In genomic region chr10:117542706-117543244, GRCh38 we compare ENCODE assay signal across 10 cellular contexts. TPM values are rescaled to one million over a fixed set of nuclear protein-coding genes. Genes with fewer than 3 reads are reported as not detected.
A peak's percentile ranks its signal among the peaks of the same experiment; 100 is the strongest.
DNase-seq lines count a peak whose midpoint lies in the region; ATAC-seq, FAIRE-seq and TF ChIP-seq lines count a peak whose summit lies in the region.
"Had no signal": no experiment of that assay in that cellular context is flagged by ENCODE, and none has a peak within 500 bp of the region (broad histone marks: within the 10 kb centered on the region; RNA-seq: fewer than 3 reads in every experiment).

Gene EMX2, plus strand, starts transcription at chr10:117542746. Its CDS starts 522 bp downstream, at chr10:117543268.

- H3K9me3 ChIP-seq in HepG2 (ENCODE audit: low read length) (no peaks in the 10 kb centered on the region), right lobe of liver (no peaks in the 10 kb centered on the region), uterus (no peaks in the 10 kb centered on the region), OCI-LY7 (ENCODE audit: low read length) (no peaks in the 10 kb centered on the region)

- TF ChIP-seq CTCF in HepG2 (CRISPR knock-in tag; IDR thresholded peaks at IDR 0.05) (no peak), right lobe of liver (IDR thresholded peaks at IDR 0.05) (no peak), coronary artery (IDR thresholded peaks at IDR 0.05) (no peak), uterus (IDR thresholded peaks at IDR 0.05) (no peak), OCI-LY7 (conservative IDR thresholded peaks at IDR 0.05; ENCODE audit: low read length) (no peak)

- peaks cover 12 to 42% (median 34%) of the 10 kb centered on the region in 4 donors for H3K4me1 Mint-ChIP-seq in naive thymus-derived CD8-positive, alpha-beta T cell

- H3K36me3 ChIP-seq in HepG2 (replicated peaks in 1 of 2; ENCODE audit: control insufficient read depth in 1 of 2, insufficient read depth in 2 of 2, low read length in 2 of 2), result no peaks in the 10 kb centered on the region
- no peaks in the 10 kb centered on the region for H3K36me3 ChIP-seq in right lobe of liver
- H3K36me3 ChIP-seq in uterus, result no peaks in the 10 kb centered on the region
- H3K36me3 ChIP-seq in OCI-LY7 (ENCODE audit: insufficient read depth, low read length), result no peaks in the 10 kb centered on the region

- DNase-seq in HepG2 (ENCODE audit: low spot score) (no peak), right lobe of liver (no peak), coronary artery (ENCODE audit: low spot score) (no peak), uterus (no peak), OCI-LY7 (ENCODE audit: low spot score) (no peak)
- DNase-seq in naive thymus-derived CD8-positive, alpha-beta T cell, result no peak
- no peak for DNase-seq in stimulated activated CD4-positive, alpha-beta T cell treated with anti-CD3 and anti-CD28 coated beads, Interleukin-4, amount 100 ng/mL, for 24 hours
- DNase-seq: activated B cell treated with CpG ODN at 0.5 μM for 24 hours, DMS153 had no signal

- H3K4me1 ChIP-seq in HepG2 (ENCODE audit: insufficient read depth, low read length) (peaks cover 11% of the 10 kb centered on the region), right lobe of liver (peaks cover 0 to 30% (median 13%) of the 10 kb centered on the region in 4 donors), uterus (peaks cover 0 to 3% of the 10 kb centered on the region in 2 donors), OCI-LY7 (ENCODE audit: insufficient read depth, low read length, poor library complexity, severe bottlenecking) (no peaks in the 10 kb centered on the region)

- in situ Hi-C loops in HepG2 (cut with HindIII; ENCODE audit: extremely low pct_ligation_motif_present, low pct_unique_long_range_greater_than_20kb), result loop anchor here (5.0 to 25.0 kb wide), 2 partner anchors 570 to 700 kb away; no protein-coding TSS in a partner anchor

- H3K27me3 ChIP-seq in HepG2 (ENCODE audit: control insufficient read depth in 1 of 2, insufficient read depth in 2 of 2, low read length in 2 of 2) (peaks cover 17 to 87% of the 10 kb centered on the region in 2 experiments), right lobe of liver (peaks cover 31 to 63% of the 10 kb centered on the region in 2 donors), uterus (no peaks in the 10 kb centered on the region)

- intact Hi-C loops in HepG2 (cut with micrococcal nuclease; ENCODE audit: unreplicated experiment), result no loop called here
- intact Hi-C loops in right lobe of liver (cut with DNase I), result no loop called here
- intact Hi-C loops in uterus (cut with DNase I; ENCODE audit: low total_unique reads), result loop anchor here (10.0 kb wide), 2 partner anchors 98 to 702 kb away; no protein-coding TSS in a partner anchor
- intact Hi-C loops in OCI-LY7 (cut with micrococcal nuclease; ENCODE audit: unreplicated experiment), result no loop called here

- CTCF ChIA-PET in HepG2 (lab: Yijun Ruan, JAX; ENCODE audit: low intra/inter-chr PET ratio, low total read pairs) (no interaction called here), OCI-LY7 (lab: Charles Lee; ENCODE audit: unreplicated experiment) (no interaction called here)

- H3K36me3 Mint-ChIP-seq in naive thymus-derived CD8-positive, alpha-beta T cell, result no peaks in the 10 kb centered on the region

- no peak within 1 kb of the TSS for H3K27ac Mint-ChIP-seq in naive thymus-derived CD8-positive, alpha-beta T cell
- H3K27ac Mint-ChIP-seq: activated B cell treated with CpG ODN at 0.5 μM for 24 hours had no signal

- no peak within 1 kb of the TSS for H3K4me2 ChIP-seq in HepG2 (ENCODE audit: low read depth, low read length)
- H3K4me2 ChIP-seq in OCI-LY7 (ENCODE audit: low read length), result no peak within 1 kb of the TSS

- peak within 1 kb of the TSS in 9 of 10 donors; percentile 51 to 75 (median 66) for H3K4me3 Mint-ChIP-seq in naive thymus-derived CD8-positive, alpha-beta T cell
- H3K4me3 Mint-ChIP-seq: activated B cell treated with CpG ODN at 0.5 μM for 24 hours had no signal

- ATAC-seq in HepG2 (no peak), right lobe of liver (no peak), GM18498 (IDR thresholded peaks at IDR 0.05; ENCODE audit: unreplicated experiment) (no peak)
- no peak for ATAC-seq in naive thymus-derived CD8-positive, alpha-beta T cell

- no peaks in the 10 kb centered on the region for H3K9me2 ChIP-seq in OCI-LY7 (ENCODE audit: insufficient read depth, low read length)

- TF ChIP-seq EP300 in HepG2 (IDR thresholded peaks at IDR 0.05; ENCODE audit: low read depth in 2 of 2, low read length in 2 of 2), result no peak
- no peak for TF ChIP-seq EP300 in HepG2 (CRISPR knock-in tag; IDR thresholded peaks at IDR 0.05; ENCODE audit: borderline replicate concordance)

- H2AFZ ChIP-seq in HepG2 (ENCODE audit: low read length) (no peak within 1 kb of the TSS), OCI-LY7 (ENCODE audit: low read length) (no peak within 1 kb of the TSS)

- no peak within 1 kb of the TSS for H3K27ac ChIP-seq in HepG2 (ENCODE audit: extremely low read length, insufficient read depth, low read length)
- H3K27ac ChIP-seq in right lobe of liver, result no peak within 1 kb of the TSS
- H3K27ac ChIP-seq in coronary artery, result peak within 1 kb of the TSS; percentile 52 to 72
- H3K27ac ChIP-seq in uterus, result peak within 1 kb of the TSS; percentile 98
- H3K27ac ChIP-seq in OCI-LY7 (ENCODE audit: low read depth, low read length, poor library complexity, severe bottlenecking), result no peak within 1 kb of the TSS

- H3K27me3 Mint-ChIP-seq in naive thymus-derived CD8-positive, alpha-beta T cell, result peaks cover 29 to 94% (median 60%) of the 10 kb centered on the region in 5 donors

- no peaks in the 10 kb centered on the region for H4K20me1 ChIP-seq in HepG2 (ENCODE audit: insufficient read depth, low read length)
- no peaks in the 10 kb centered on the region for H4K20me1 ChIP-seq in OCI-LY7 (ENCODE audit: insufficient read depth, low read length)

- POLR2A ChIA-PET in HepG2 (lab: Yijun Ruan, JAX), result no interaction called here
- POLR2A ChIA-PET in naive thymus-derived CD8-positive, alpha-beta T cell (lab: Charles Lee), result no interaction called here
- POLR2A ChIA-PET in OCI-LY7 (lab: Charles Lee), result no interaction called here

- H3K9ac ChIP-seq in HepG2 (ENCODE audit: insufficient read depth, low read depth, low read length), result no peak within 1 kb of the TSS

- 40% methylated on average over 27 of the region's 27 CpGs for WGBS in HepG2 (ENCODE audit: low lambda C conversion rate)
- 6% methylated on average over 23 of the region's 27 CpGs for WGBS in right lobe of liver (ENCODE audit: insufficient coverage, low coverage, low lambda C conversion rate, missing lambda C conversion rate)

- TF ChIP-seq RAD21 in HepG2 (CRISPR knock-in tag; IDR thresholded peaks at IDR 0.05), result no peak

- FAIRE-seq in HepG2 (lab: Jason Lieb, UNC), result no peak

- no TSS peak for BruUV-seq in HepG2 (replicated peaks; lab: Mats Ljungman, UMichigan)
- BruUV-seq in OCI-LY7 (replicated peaks; lab: Mats Ljungman, UMichigan), result no TSS peak

- TF ChIP-seq POLR2A in HepG2 (IDR thresholded peaks at IDR 0.05; ENCODE audit: insufficient read depth in 1 of 2, low read depth in 2 of 2, low read length in 2 of 2) (no peak), right lobe of liver (IDR thresholded peaks at IDR 0.05) (no peak), uterus (IDR thresholded peaks at IDR 0.05) (no peak)

- H3K79me2 ChIP-seq in HepG2 (ENCODE audit: insufficient read depth, low read length) (no peaks in the 10 kb centered on the region), OCI-LY7 (ENCODE audit: insufficient read depth, low read depth, low read length) (no peaks in the 10 kb centered on the region)

- peaks cover 0 to 1% (median 0%) of the 10 kb centered on the region in 9 donors for H3K9me3 Mint-ChIP-seq in naive thymus-derived CD8-positive, alpha-beta T cell
- H3K9me3 Mint-ChIP-seq: activated B cell treated with CpG ODN at 0.5 μM for 24 hours had no signal

- H3K4me3 ChIP-seq in HepG2 (replicated peaks in 1 of 3; ENCODE audit: insufficient read depth in 1 of 3, low read depth in 2 of 3, low read length in 3 of 3), result no peak within 1 kb of the TSS
- no peak within 1 kb of the TSS for H3K4me3 ChIP-seq in right lobe of liver
- H3K4me3 ChIP-seq in coronary artery, result peak within 1 kb of the TSS; percentile 63
- peak within 1 kb of the TSS; percentile 60 to 77 for H3K4me3 ChIP-seq in uterus
- no peak within 1 kb of the TSS for H3K4me3 ChIP-seq in OCI-LY7 (ENCODE audit: low read depth, low read length, poor library complexity, severe bottlenecking)

TF ChIP-seq in HepG2, 621 proteins besides CTCF, POLR2A, EP300 and RAD21:
- TF ChIP-seq ZNF225 (CRISPR knock-in tag; IDR thresholded peaks at IDR 0.05) (no peak), PCBP1 (IDR thresholded peaks at IDR 0.05; ENCODE audit: borderline replicate concordance, low read depth, low read length) (0 out of 2 replicates have a peak, but pooled peaks have one; percentile 40), HNRNPK (IDR thresholded peaks at IDR 0.05; ENCODE audit: low read depth, low read length, poor library complexity, severe bottlenecking) (peak; percentile 92)

RNA-seq across cellular contexts. Expression of gene EMX2, which starts in this region (rescaled TPM):
- not detected in 2 replicates for total RNA-seq in HepG2 (2016; rRNA removed; fragmentation: Illumina TruSeq; extraction: Trizol)
- not detected in 2 replicates for total RNA-seq in HepG2 (2016; cell fraction: cytosol; rRNA removed; fragmentation: Illumina TruSeq; extraction: Trizol; ENCODE audit: low read depth)
- total RNA-seq in HepG2 (2016; cell fraction: insoluble cytoplasmic fraction; rRNA removed; fragmentation: Illumina TruSeq; extraction: Trizol), result not detected in 2 replicates
- total RNA-seq in HepG2 (2016; cell fraction: membrane; rRNA removed; fragmentation: Illumina TruSeq; extraction: Trizol), result not detected in 2 replicates
- total RNA-seq in HepG2 (2016; cell fraction: nucleus; rRNA removed; fragmentation: Illumina TruSeq; extraction: Trizol), result not detected in 2 replicates
- polyA plus RNA-seq in HepG2 (2011; rRNA removed), result not detected in 2 replicates
- polyA plus RNA-seq in HepG2 (2011; cell fraction: cytosol; rRNA removed), result not detected in 2 replicates
- not detected in 2 replicates for polyA plus RNA-seq in HepG2 (2011; cell fraction: nucleus; rRNA removed)
- polyA plus RNA-seq in HepG2 (2012), result 0.07 TPM in 1 of 2 replicates, not detected in the other
- polyA plus RNA-seq in HepG2 (2016; cell fraction: cytosol; fragmentation: Illumina TruSeq; extraction: Trizol; ENCODE audit: low read depth), result not detected in 2 replicates
- not detected in 2 replicates for polyA plus RNA-seq in HepG2 (2016; cell fraction: insoluble cytoplasmic fraction; fragmentation: Illumina TruSeq; extraction: Trizol; ENCODE audit: low read depth)
- polyA plus RNA-seq in HepG2 (2016; cell fraction: membrane; fragmentation: Illumina TruSeq; extraction: Trizol; ENCODE audit: low read depth), result not detected in 2 replicates
- polyA plus RNA-seq in HepG2 (2016; cell fraction: nucleus; fragmentation: Illumina TruSeq; extraction: Trizol; ENCODE audit: insufficient read depth, low read depth), result not detected in 2 replicates
- polyA minus RNA-seq in HepG2 (2011; rRNA and poly(A)+ RNA removed; ENCODE audit: low replicate concordance), result not detected in 2 replicates
- polyA minus RNA-seq in HepG2 (2011; cell fraction: cytosol; rRNA and poly(A)+ RNA removed), result not detected in 2 replicates
- not detected in 2 replicates for polyA minus RNA-seq in HepG2 (2011; cell fraction: nucleus; rRNA and poly(A)+ RNA removed)
- not detected for total RNA-seq in right lobe of liver
- not detected for total RNA-seq in naive thymus-derived CD8-positive, alpha-beta T cell
- not detected for polyA plus RNA-seq in naive thymus-derived CD8-positive, alpha-beta T cell
- total RNA-seq in uterus, result 100 to 1,000 TPM in 1 of 4 donors, 10 to 100 TPM in 2, 1 to 10 TPM in 1; 6.7 to 154 (median 17.1) TPM
- not detected in 2 replicates for total RNA-seq in OCI-LY7 (2014; rRNA removed; shearing (Covaris generic))
- not detected in 2 replicates for total RNA-seq in OCI-LY7 (2022)
- total RNA-seq: activated B cell treated with CpG ODN at 0.5 μM for 24 hours had no signal

Comparison
In these comparisons a context has a peak if more than half of its experiments do, and no peak if none do; other contexts are left out.
1. RNA of gene EMX2 (total RNA-seq): 6.7 to 154 TPM in uterus; not detected in HepG2, not detected in right lobe of liver, not detected in naive thymus-derived CD8-positive, alpha-beta T cell and not detected in OCI-LY7; every median in the first group is over 4 times any median in the second.
2. H3K27ac ChIP-seq: peak in coronary artery (2 of 2) and uterus (2 of 2); none in HepG2 (single experiment), right lobe of liver (0 of 3) and OCI-LY7 (single experiment).
3. H3K4me3 ChIP-seq: peak in coronary artery (single experiment) and uterus (2 of 2); none in HepG2 (0 of 3), right lobe of liver (0 of 3) and OCI-LY7 (single experiment).